In the genomic region with DNA sequence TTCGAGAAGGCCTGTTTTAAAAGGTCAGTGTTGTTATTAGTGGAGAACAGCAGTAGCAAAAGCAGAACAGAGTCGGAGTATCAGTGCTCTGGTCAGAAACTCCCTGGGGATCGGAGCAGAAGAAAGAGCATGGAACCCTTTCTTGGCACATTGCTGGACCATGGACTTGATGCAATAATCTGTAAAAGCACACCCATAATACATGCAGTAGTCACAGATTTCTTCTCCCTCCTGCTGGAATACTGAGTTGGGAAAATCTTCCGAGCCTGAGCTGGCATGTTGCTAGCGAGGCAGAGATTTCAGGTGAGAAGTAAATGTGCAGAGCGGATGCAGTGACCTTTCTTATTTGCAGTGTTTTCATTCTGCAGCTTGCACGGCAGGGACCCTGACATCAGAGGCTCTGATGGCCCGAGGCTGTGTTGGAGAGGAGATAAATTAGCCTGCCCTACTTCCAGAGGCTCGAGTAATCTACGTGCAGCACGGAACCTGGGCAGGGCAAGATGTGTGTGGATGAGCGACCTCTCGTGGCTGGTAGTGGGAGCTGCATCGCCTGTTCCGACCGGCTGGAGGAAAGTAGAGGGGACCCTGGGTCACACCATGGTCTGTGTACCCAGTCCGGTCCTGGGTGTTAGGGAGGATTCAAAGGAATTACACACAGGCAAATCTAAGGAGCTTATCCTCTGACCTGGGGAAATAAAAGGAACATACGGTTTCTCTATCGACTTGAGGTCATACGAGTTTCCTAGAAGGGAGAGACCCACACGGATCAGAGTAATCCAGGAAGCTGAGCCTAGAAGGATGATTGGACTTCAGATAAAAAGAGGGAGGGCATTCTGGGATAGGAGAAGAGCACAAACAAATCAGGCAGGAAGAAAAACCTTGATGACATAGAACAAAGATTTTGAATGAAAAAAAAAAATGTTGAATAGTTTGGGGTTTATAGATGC, we compare ENCODE assay signal across 8 cellular contexts.
DNase-seq lines count a peak whose midpoint lies in the region; ATAC-seq, FAIRE-seq and TF ChIP-seq lines count a peak whose summit lies in the region.

No MANE protein-coding gene starts in this region.

- CTCF ChIA-PET in endothelial cell of umbilical vein (lab: Charles Lee), result interaction anchor here (0.5 to 6.3 kb wide), 51 partner anchors 8 to 783 kb away, joined by 3 to 64 read pairs (median 4); no protein-coding TSS in a partner anchor

- no peaks in the 10 kb centered on the region for H3K36me3 ChIP-seq in endothelial cell of umbilical vein (ENCODE audit: control insufficient read depth in 2 of 2, extremely low read depth in 1 of 2, insufficient read depth in 2 of 2, low read length in 2 of 2)

- peak; percentile 85 for FAIRE-seq in endothelial cell of umbilical vein (lab: Jason Lieb, UNC)

- H4K20me1 ChIP-seq in endothelial cell of umbilical vein (replicated peaks; ENCODE audit: control insufficient read depth, extremely low read depth, insufficient read depth, low read length), result no peaks in the 10 kb centered on the region

- no peak for TF ChIP-seq POLR2A in endothelial cell of umbilical vein (IDR thresholded peaks at IDR 0.05; ENCODE audit: low read depth, low read length)

- DNase-seq in AG10803 (ENCODE audit: low read depth) (peak; percentile 60), NOMO-1 treated with DMSO at 0.1 percent for 48 hours (lab: John Stamatoyannopoulos, UW; ENCODE audit: unreplicated experiment) (peak; percentile 69), endothelial cell of umbilical vein (ENCODE audit: low read depth, low spot score) (peak; percentile 66), middle frontal gyrus (ENCODE audit: extremely low spot score, low spot score) (peak; percentile 66)
- peak; percentile 12 for DNase-seq in activated CD8-positive, alpha-beta memory T cell treated with anti-CD3 and anti-CD28 coated beads, Interleukin-2, amount 50 U/mL, for 1 hour (ENCODE audit: extremely low read depth)
- DNase-seq in stimulated activated CD8-positive, alpha-beta memory T cell treated with anti-CD3 and anti-CD28 coated beads, Interleukin-4, amount 100 ng/mL, for 24 hours (ENCODE audit: low read depth), result peak; percentile 40

- peaks cover 11% of the 10 kb centered on the region for H3K4me1 ChIP-seq in endothelial cell of umbilical vein (ENCODE audit: control insufficient read depth, extremely low read depth, insufficient read depth, low read length)

- intact Hi-C loops in endothelial cell of umbilical vein (cut with micrococcal nuclease), result loop anchor here (1.0 to 5.0 kb wide), 6 partner anchors 67 to 678 kb away; no protein-coding TSS in a partner anchor

- H3K79me2 ChIP-seq in endothelial cell of umbilical vein (ENCODE audit: control insufficient read depth, insufficient read depth, low read length), result no peaks in the 10 kb centered on the region

- peak; percentile 98 for TF ChIP-seq CTCF in AG10803 (conservative IDR thresholded peaks at IDR 0.05; ENCODE audit: low read length)
- TF ChIP-seq CTCF in endothelial cell of umbilical vein (IDR thresholded peaks at IDR 0.05; ENCODE audit: extremely low read depth in 1 of 2, insufficient read depth in 1 of 2, low read depth in 1 of 2, low read length in 2 of 2), result peak; percentile 94 to 97

- ATAC-seq in GM18870 (IDR thresholded peaks at IDR 0.05; ENCODE audit: unreplicated experiment) (peak; percentile 53), HG03439 (IDR thresholded peaks at IDR 0.05; ENCODE audit: unreplicated experiment) (peak; percentile 77)

- H2AFZ ChIP-seq in endothelial cell of umbilical vein (ENCODE audit: low read depth, low read length), result peak overlapping the region; percentile 14

- dilution Hi-C loops in endothelial cell of umbilical vein (cut with MboI; ENCODE audit: extremely low pct_ligation_motif_present, low sequenced_read_pairs), result no loop called here

- POLR2A ChIA-PET in endothelial cell of umbilical vein (lab: Charles Lee), result no interaction called here

- no peak overlapping the region for H3K27ac ChIP-seq in endothelial cell of umbilical vein (ENCODE audit: insufficient read depth, low read depth, low read length)

- H3K4me3 ChIP-seq in AG10803 (ENCODE audit: low read length) (no peak overlapping the region), endothelial cell of umbilical vein (replicated peaks in 1 of 3; ENCODE audit: insufficient read depth in 1 of 3, low read depth in 1 of 3, low read length in 3 of 3) (no peak overlapping the region)

- no peak overlapping the region for H3K9ac ChIP-seq in endothelial cell of umbilical vein (replicated peaks; ENCODE audit: extremely low read depth, insufficient read depth, low read length)

- H3K9me1 ChIP-seq in endothelial cell of umbilical vein (replicated peaks; ENCODE audit: control insufficient read depth, extremely low read depth, insufficient read depth, low read length), result no peaks in the 10 kb centered on the region

- peaks cover 0 to 2% of the 10 kb centered on the region in 2 experiments for H3K27me3 ChIP-seq in endothelial cell of umbilical vein (ENCODE audit: control insufficient read depth in 2 of 2, insufficient read depth in 2 of 2, low read length in 2 of 2)

- H3K4me2 ChIP-seq in endothelial cell of umbilical vein (ENCODE audit: insufficient read depth, low read length), result no peak overlapping the region

- BruUV-seq in endothelial cell of umbilical vein (replicated peaks; lab: Mats Ljungman, UMichigan), result no TSS peak

- H3K9me3 ChIP-seq in endothelial cell of umbilical vein (replicated peaks; ENCODE audit: control insufficient read depth, insufficient read depth, low read length), result no peaks in the 10 kb centered on the region

TF ChIP-seq in endothelial cell of umbilical vein, 7 proteins besides CTCF, POLR2A, EP300 and RAD21:
- TF ChIP-seq FOS (IDR thresholded peaks at IDR 0.05; ENCODE audit: borderline replicate concordance, insufficient read depth, low read length), result no peak
- TF ChIP-seq EZH2 (IDR thresholded peaks at IDR 0.05; ENCODE audit: borderline replicate concordance, low read depth, low read length, severe bottlenecking), result no peak
- no peak for TF ChIP-seq MYC (IDR thresholded peaks at IDR 0.05; ENCODE audit: low read depth, low read length)
- TF ChIP-seq, protein P1, sequence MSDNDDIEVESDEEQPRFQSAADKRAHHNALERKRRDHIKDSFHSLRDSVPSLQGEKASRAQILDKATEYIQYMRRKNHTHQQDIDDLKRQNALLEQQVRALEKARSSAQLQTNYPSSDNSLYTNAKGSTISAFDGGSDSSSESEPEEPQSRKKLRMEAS (IDR thresholded peaks at IDR 0.05; ENCODE audit: insufficient read depth, insufficient read length), result no peak
- no peak for TF ChIP-seq JUN (IDR thresholded peaks at IDR 0.05; ENCODE audit: borderline replicate concordance, insufficient read depth, insufficient read length, low read depth)
- TF ChIP-seq POLR2AphosphoS5 (IDR thresholded peaks at IDR 0.05; ENCODE audit: insufficient read depth, low read depth, low read length), result no peak

Comparison
In these comparisons a context has a peak if more than half of its experiments do, and no peak if none do; other contexts are left out.
1. DNase-seq: peak in every context shown above with its lines; median percentile 69 in NOMO-1 treated with DMSO at 0.1 percent for 48 hours; 66 in endothelial cell of umbilical vein; 66 in middle frontal gyrus; 60 in AG10803; 40 in stimulated activated CD8-positive, alpha-beta memory T cell treated with anti-CD3 and anti-CD28 coated beads, Interleukin-4, amount 100 ng/mL, for 24 hours; 12 in activated CD8-positive, alpha-beta memory T cell treated with anti-CD3 and anti-CD28 coated beads, Interleukin-2, amount 50 U/mL, for 1 hour.